14 cellular contexts compared by ENCODE assay signal in genomic region chr20:576156-576555, GRCh38. TPM values are rescaled to one million over a fixed set of nuclear protein-coding genes. Genes with fewer than 3 reads are reported as not detected.
"Had no signal": no experiment of that assay in that cellular context is flagged by ENCODE, and none has a peak within 500 bp of the region (broad histone marks: within the 10 kb centered on the region; RNA-seq: fewer than 3 reads in every experiment).

No MANE protein-coding gene starts in this region.

- H3K36me3 Mint-ChIP-seq: activated CD4-positive, alpha-beta memory T cell treated with anti-CD3 and anti-CD28 coated beads for 36 hours; activated naive CD8-positive, alpha-beta T cell treated with anti-CD3 and anti-CD28 coated beads for 36 hours; memory B cell had no signal

- H3K4me3 ChIP-seq: dorsolateral prefrontal cortex, esophagus muscularis mucosa, upper lobe of left lung had no signal

- H3K27ac ChIP-seq: brain microvascular endothelial cell, dorsolateral prefrontal cortex, esophagus muscularis mucosa, upper lobe of left lung had no signal

- H3K4me1 Mint-ChIP-seq: activated naive CD8-positive, alpha-beta T cell treated with anti-CD3 and anti-CD28 coated beads for 36 hours; memory B cell had no signal

- H3K9me3 ChIP-seq: esophagus muscularis mucosa, upper lobe of left lung had no signal

- H3K4me3 Mint-ChIP-seq: activated CD4-positive, alpha-beta memory T cell treated with anti-CD3 and anti-CD28 coated beads for 36 hours; activated naive CD8-positive, alpha-beta T cell treated with anti-CD3 and anti-CD28 coated beads for 36 hours; memory B cell; nephron progenitor cell; stimulated activated naive CD8-positive, alpha-beta T cell treated with anti-CD3 and anti-CD28 coated beads, Interleukin-15, Interleukin-2, amounts not matched to agents 100 ng/mL and 50 ng/mL, for 24 hours had no signal

- H3K36me3 ChIP-seq: brain microvascular endothelial cell, esophagus muscularis mucosa, upper lobe of left lung had no signal

- DNase-seq: activated CD4-positive, alpha-beta memory T cell treated with anti-CD3 and anti-CD28 coated beads for 36 hours; activated gamma-delta T cell treated with Interleukin-2 at 50 U/mL for 16 hours; activated naive CD8-positive, alpha-beta T cell treated with anti-CD3 and anti-CD28 coated beads for 36 hours; activated T-cell treated with anti-CD3 and anti-CD28 coated beads, Interleukin-2, amount 50 U/mL, for 48 hours; brain microvascular endothelial cell; dorsolateral prefrontal cortex; nephron progenitor cell; stimulated activated CD4-positive, alpha-beta T cell treated with anti-CD3 and anti-CD28 coated beads, Interleukin-4, amount 100 ng/mL, for 1 hour; T1000; upper lobe of left lung had no signal

- H3K9me3 Mint-ChIP-seq: activated CD4-positive, alpha-beta memory T cell treated with anti-CD3 and anti-CD28 coated beads for 36 hours; activated naive CD8-positive, alpha-beta T cell treated with anti-CD3 and anti-CD28 coated beads for 36 hours; memory B cell; nephron progenitor cell; stimulated activated naive CD8-positive, alpha-beta T cell treated with anti-CD3 and anti-CD28 coated beads, Interleukin-15, Interleukin-2, amounts not matched to agents 100 ng/mL and 50 ng/mL, for 24 hours had no signal

- H3K27me3 ChIP-seq: brain microvascular endothelial cell, upper lobe of left lung had no signal

RNA-seq across cellular contexts. Expression of gene TCF15, which starts 34.0 kb away (rescaled TPM):
- total RNA-seq: activated CD4-positive, alpha-beta memory T cell treated with anti-CD3 and anti-CD28 coated beads for 36 hours; fibroblast of villous mesenchyme had no signal
